Comparison of ENCODE assay signal across 2 cellular contexts in genomic region chr16:11035096-11035495, GRCh38.
TF ChIP-seq lines count a peak whose summit lies in the region.

No MANE protein-coding gene starts in this region.

TF ChIP-seq in IMR-90, 13 proteins besides CTCF, POLR2A, EP300 and RAD21:
- TF ChIP-seq NFE2L2 (IDR thresholded peaks at IDR 0.05; ENCODE audit: low read depth, low read length), result no peak
- TF ChIP-seq MAZ (IDR thresholded peaks at IDR 0.05; ENCODE audit: borderline replicate concordance, low read depth, low read length), result no peak
- TF ChIP-seq CEBPB (IDR thresholded peaks at IDR 0.05; ENCODE audit: low read depth, low read length), result no peak
- no peak for TF ChIP-seq FOS (IDR thresholded peaks at IDR 0.05; ENCODE audit: low read depth, low read length)
- no peak for TF ChIP-seq BHLHE40 (IDR thresholded peaks at IDR 0.05; ENCODE audit: low read depth, low read length)
- TF ChIP-seq RFX5 (IDR thresholded peaks at IDR 0.05; ENCODE audit: low read depth, low read length), result no peak
- TF ChIP-seq ELK1 (IDR thresholded peaks at IDR 0.05; ENCODE audit: borderline replicate concordance, low read depth, low read length), result no peak
- TF ChIP-seq MXI1 (IDR thresholded peaks at IDR 0.05; ENCODE audit: borderline replicate concordance, low read depth, low read length), result no peak
- TF ChIP-seq CHD1 (IDR thresholded peaks at IDR 0.05; ENCODE audit: low read depth, low read length), result no peak

TF ChIP-seq in K562, 482 proteins besides CTCF, POLR2A, EP300 and RAD21:
- TF ChIP-seq TFE3 (CRISPR knock-in tag; IDR thresholded peaks at IDR 0.05), result peak; percentile 63
- TF ChIP-seq SMARCE1 (IDR thresholded peaks at IDR 0.05), result no peak
- TF ChIP-seq TRIM24 (IDR thresholded peaks at IDR 0.05), result no peak
- TF ChIP-seq NKRF (IDR thresholded peaks at IDR 0.05; ENCODE audit: borderline replicate concordance), result no peak
